In genomic region chr14:80628547-80628946, GRCh38 we compare ENCODE assay signal across 22 cellular contexts.
"Had no signal": no experiment of that assay in that cellular context is flagged by ENCODE, and none has a peak within 500 bp of the region (broad histone marks: within the 10 kb centered on the region; RNA-seq: fewer than 3 reads in every experiment).

No MANE protein-coding gene starts in this region.

- H3K36me3 Mint-ChIP-seq: stimulated activated effector memory CD8-positive, alpha-beta T cell treated with anti-CD3 and anti-CD28 coated beads, Interleukin-12 subunit alpha, Interleukin-12 subunit beta, amount 100 ng/mL, for 72 hours had no signal

- H3K4me1 ChIP-seq: colonic mucosa, foreskin keratinocyte, tibial artery, upper lobe of left lung, uterus had no signal

- H3K9me3 ChIP-seq: colonic mucosa, mucosa of descending colon, neutrophil, ovary, tibial artery, uterus had no signal

- H3K27ac ChIP-seq: colonic mucosa, foreskin keratinocyte, neutrophil, ovary, tibial artery, upper lobe of left lung, uterus had no signal

- H3K4me3 ChIP-seq: colonic mucosa, mucosa of descending colon, ovary, tibial artery, upper lobe of left lung, uterus had no signal

- FAIRE-seq: endothelial cell of umbilical vein, kidney had no signal

- H3K27ac Mint-ChIP-seq: endodermal cell; naive thymus-derived CD8-positive, alpha-beta T cell; progenitor cell of endocrine pancreas; stimulated activated effector memory CD8-positive, alpha-beta T cell treated with anti-CD3 and anti-CD28 coated beads, Interleukin-12 subunit alpha, Interleukin-12 subunit beta, amount 100 ng/mL, for 72 hours had no signal

- H3K27me3 ChIP-seq: colonic mucosa, foreskin keratinocyte, neutrophil, ovary, tibial artery, upper lobe of left lung, uterus had no signal

- H3K4me3 Mint-ChIP-seq: endodermal cell; naive thymus-derived CD8-positive, alpha-beta T cell; stimulated activated effector memory CD8-positive, alpha-beta T cell treated with anti-CD3 and anti-CD28 coated beads, Interleukin-12 subunit alpha, Interleukin-12 subunit beta, amount 100 ng/mL, for 72 hours had no signal

- H3K9me3 Mint-ChIP-seq: endodermal cell had no signal

- DNase-seq: colonic mucosa; dermis blood vessel endothelial cell; endodermal cell; erythroblast; foreskin keratinocyte; kidney; left cardiac atrium; left ventricle myocardium superior; mucosa of descending colon; naive thymus-derived CD8-positive, alpha-beta T cell; ovary; right cardiac atrium; stimulated activated CD4-positive, alpha-beta T cell treated with anti-CD3 and anti-CD28 coated beads, Interleukin-4, amount 100 ng/mL, for 1 hour; stimulated activated CD8-positive, alpha-beta memory T cell treated with anti-CD3 and anti-CD28 coated beads, Interleukin-4, amount 100 ng/mL, for 48 hours; stimulated activated naive CD8-positive, alpha-beta T cell treated with anti-CD3 and anti-CD28 coated beads, Interleukin-15, Interleukin-2, amounts not matched to agents 100 U/mL and 50 U/mL, for 24 hours; tibial artery; upper lobe of left lung; uterus had no signal

- ATAC-seq: foreskin keratinocyte; left cardiac atrium; left ventricle myocardium superior; mucosa of descending colon; naive thymus-derived CD8-positive, alpha-beta T cell; right cardiac atrium; stimulated activated effector memory CD8-positive, alpha-beta T cell treated with anti-CD3 and anti-CD28 coated beads, Interleukin-12 subunit alpha, Interleukin-12 subunit beta, amount 100 ng/mL, for 72 hours; stimulated activated naive CD8-positive, alpha-beta T cell treated with anti-CD3 and anti-CD28 coated beads, Interleukin-15, Interleukin-2, amounts not matched to agents 100 U/mL and 50 U/mL, for 24 hours had no signal

- H3K36me3 ChIP-seq: colonic mucosa, neutrophil, ovary, tibial artery, upper lobe of left lung, uterus had no signal

- H3K27me3 Mint-ChIP-seq: naive thymus-derived CD8-positive, alpha-beta T cell; progenitor cell of endocrine pancreas had no signal

- H3K4me1 Mint-ChIP-seq: naive thymus-derived CD8-positive, alpha-beta T cell; stimulated activated effector memory CD8-positive, alpha-beta T cell treated with anti-CD3 and anti-CD28 coated beads, Interleukin-12 subunit alpha, Interleukin-12 subunit beta, amount 100 ng/mL, for 72 hours had no signal
